In the genomic region with DNA sequence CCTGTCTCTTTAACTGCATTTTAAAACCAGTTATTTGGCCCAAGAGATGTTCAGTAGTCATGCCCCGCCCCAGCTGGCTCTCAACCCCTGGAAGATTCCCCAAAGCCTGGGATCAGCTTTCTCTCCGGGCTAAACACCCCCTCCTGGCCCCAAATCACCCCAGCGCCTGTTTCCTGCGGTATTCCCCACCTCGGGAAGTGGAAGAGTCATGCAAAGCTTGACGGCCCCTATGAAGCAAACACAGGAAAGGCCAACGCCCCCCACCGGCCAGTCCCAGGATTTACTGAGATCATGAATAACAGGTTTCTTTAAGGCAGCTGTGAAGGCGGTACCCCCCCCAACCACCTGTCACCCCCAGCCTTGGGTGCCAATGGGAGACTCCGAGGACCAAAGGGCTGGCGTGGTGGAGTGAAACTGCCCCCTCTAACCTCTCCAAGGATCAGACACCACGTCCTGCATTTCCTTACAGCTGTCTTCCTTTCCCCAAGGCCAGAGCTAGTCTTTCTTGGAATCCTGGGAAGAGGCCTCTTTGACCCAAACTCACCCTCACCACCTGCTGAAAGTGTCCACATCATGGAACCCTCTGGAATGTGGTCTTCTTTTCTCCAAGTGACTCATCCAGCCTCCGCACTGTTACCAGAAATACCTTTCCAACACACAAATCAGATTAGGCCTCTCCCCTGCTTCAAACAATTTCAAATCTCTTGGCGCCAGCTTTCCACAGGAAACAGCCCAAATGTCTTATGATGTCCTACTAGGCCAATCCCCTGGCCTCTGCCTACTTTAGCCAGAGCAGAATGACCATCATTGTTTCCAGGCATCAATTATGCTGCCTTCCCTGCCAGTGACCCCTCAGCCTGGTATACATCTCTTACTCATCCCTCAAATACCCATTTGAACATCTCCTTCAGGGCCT, we compare ENCODE assay signal across 9 cellular contexts.
DNase-seq lines count a peak whose midpoint lies in the region; ATAC-seq and TF ChIP-seq lines count a peak whose summit lies in the region.
"Had no signal": no experiment of that assay in that cellular context is flagged by ENCODE, and none has a peak within 500 bp of the region (broad histone marks: within the 10 kb centered on the region; RNA-seq: fewer than 3 reads in every experiment).

No MANE protein-coding gene starts in this region.

- H3K4me3 Mint-ChIP-seq in nephron progenitor cell = no peak overlapping the region

- H3K27me3 Mint-ChIP-seq in nephron progenitor cell (ENCODE audit: low read depth, poor library complexity) = no peaks in the 10 kb centered on the region

- TF ChIP-seq CTCF in AG09309 (IDR thresholded peaks at IDR 0.05; ENCODE audit: control insufficient read depth, insufficient read depth, low read depth, low read length, missing control alignments) (peak; percentile 59), fibroblast of mammary gland (conservative IDR thresholded peaks at IDR 0.05; ENCODE audit: control insufficient read depth, insufficient read depth, low read depth, low read length) (peak; percentile 64), nephron progenitor cell (IDR thresholded peaks at IDR 0.05) (no peak)

- no peak overlapping the region for H3K27ac Mint-ChIP-seq in nephron progenitor cell

- H3K4me1 Mint-ChIP-seq in nephron progenitor cell = peaks cover 41% of the 10 kb centered on the region

- DNase-seq in AG09309 (ENCODE audit: low read depth) (peak; percentile 34), NCI-H524 (lab: John Stamatoyannopoulos, UW) (peak; percentile 51 to 65), fibroblast of mammary gland (ENCODE audit: low read depth) (peak; percentile 94), nephron progenitor cell (peak; percentile 18), NCI-H1105 (lab: John Stamatoyannopoulos, UW) (no peak)
- DNase-seq: C1 segment of cervical spinal cord had no signal

- H3K4me3 ChIP-seq in AG09309 (ENCODE audit: control insufficient read depth, low read depth, low read length) (no peak overlapping the region), fibroblast of mammary gland (ENCODE audit: control insufficient read depth, low read depth, low read length) (no peak overlapping the region)

- H3K36me3 Mint-ChIP-seq in nephron progenitor cell (ENCODE audit: low read depth) = peaks cover 12% of the 10 kb centered on the region

- H3K9me3 Mint-ChIP-seq in nephron progenitor cell = peaks cover 23% of the 10 kb centered on the region

- ATAC-seq in HG02884 (IDR thresholded peaks at IDR 0.05; ENCODE audit: unreplicated experiment) (no peak), HG02763 (IDR thresholded peaks at IDR 0.05; ENCODE audit: unreplicated experiment) (no peak), GM18870 (IDR thresholded peaks at IDR 0.05; ENCODE audit: unreplicated experiment) (no peak)
